In genomic region chr2:200408428-200409311, GRCh38 we compare ENCODE assay signal across 1 cellular context.
TF ChIP-seq lines count a peak whose summit lies in the region.

No MANE protein-coding gene starts in this region.

TF ChIP-seq in IMR-90, 13 proteins besides CTCF, POLR2A, EP300 and RAD21 (continued from another document):
- TF ChIP-seq MAFK (IDR thresholded peaks at IDR 0.05; ENCODE audit: low read depth, low read length) = peak; percentile 60; the same call in 1 of the 2 replicates
- TF ChIP-seq BHLHE40 (IDR thresholded peaks at IDR 0.05; ENCODE audit: low read depth, low read length) = peak; percentile 64
- peak; percentile 91 for TF ChIP-seq FOS (IDR thresholded peaks at IDR 0.05; ENCODE audit: low read depth, low read length)
- TF ChIP-seq NFE2L2 (IDR thresholded peaks at IDR 0.05; ENCODE audit: low read depth, low read length) = no peak
